ENCODE assay signal across 1 cellular context in genomic region chr20:13243826-13244376, GRCh38.
A peak's percentile ranks its signal among the peaks of the same experiment; 100 is the strongest.
TF ChIP-seq lines count a peak whose summit lies in the region.

No MANE protein-coding gene starts in this region.

TF ChIP-seq in HepG2, 621 proteins besides CTCF, POLR2A, EP300 and RAD21 (continued from another document and continues in another):
- TF ChIP-seq AHDC1 (CRISPR knock-in tag; IDR thresholded peaks at IDR 0.05; ENCODE audit: borderline replicate concordance) (peak; percentile 100), ZNF839 (CRISPR knock-in tag; IDR thresholded peaks at IDR 0.05; ENCODE audit: borderline replicate concordance) (no peak), ZSCAN12 (CRISPR knock-in tag; IDR thresholded peaks at IDR 0.05) (peak; percentile 79), FOXP4 (CRISPR knock-in tag; IDR thresholded peaks at IDR 0.05) (peak; percentile 98), TCF7L2 (IDR thresholded peaks at IDR 0.05; ENCODE audit: low read depth, low read length) (peak; percentile 53), CHD2 (IDR thresholded peaks at IDR 0.05; ENCODE audit: low read depth, low read length) (no peak), ZNF136 (CRISPR knock-in tag; IDR thresholded peaks at IDR 0.05; ENCODE audit: low read depth) (no peak), FOSL1 (CRISPR knock-in tag; IDR thresholded peaks at IDR 0.05; ENCODE audit: borderline replicate concordance) (peak; percentile 100), SKI (IDR thresholded peaks at IDR 0.05; ENCODE audit: partially characterized antibody) (peak; percentile 97), ZNF350 (CRISPR knock-in tag; IDR thresholded peaks at IDR 0.05; ENCODE audit: borderline replicate concordance, low read depth) (no peak), SOX13 (IDR thresholded peaks at IDR 0.05) (peak; percentile 99), SOX13 (CRISPR knock-in tag; conservative IDR thresholded peaks at IDR 0.05 in 1 of 2, IDR thresholded peaks at IDR 0.05 in 1 of 2) (peak in 1 of 2 experiments; percentile 100; a peak in 2 of 4 replicates), PAF1 (CRISPR knock-in tag; IDR thresholded peaks at IDR 0.05) (no peak), ZNF432 (CRISPR knock-in tag; IDR thresholded peaks at IDR 0.05; ENCODE audit: borderline replicate concordance) (no peak), NCOA1 (CRISPR knock-in tag; IDR thresholded peaks at IDR 0.05) (0 out of 2 replicates have a peak, but pooled peaks have one; percentile 56), NFYC (CRISPR knock-in tag; IDR thresholded peaks at IDR 0.05) (peak; percentile 62; the same call in 1 of the 2 replicates), BCLAF1 (IDR thresholded peaks at IDR 0.05) (no peak), ZNF232 (CRISPR knock-in tag; IDR thresholded peaks at IDR 0.05; ENCODE audit: borderline replicate concordance) (peak; percentile 92), KAT7 (CRISPR knock-in tag; IDR thresholded peaks at IDR 0.05; ENCODE audit: borderline replicate concordance) (no peak), MEIS1 (CRISPR knock-in tag; IDR thresholded peaks at IDR 0.05; ENCODE audit: borderline replicate concordance) (peak; percentile 88; the same call in 1 of the 2 replicates), MED13 (CRISPR knock-in tag; IDR thresholded peaks at IDR 0.05) (peak; percentile 95), GMEB2 (CRISPR knock-in tag; IDR thresholded peaks at IDR 0.05; ENCODE audit: low read depth) (no peak), ZHX1 (CRISPR knock-in tag; IDR thresholded peaks at IDR 0.05; ENCODE audit: low read depth) (peak; percentile 73; the same call in 1 of the 2 replicates), LRRFIP1 (CRISPR knock-in tag; conservative IDR thresholded peaks at IDR 0.05) (no peak), ZNF678 (CRISPR knock-in tag; IDR thresholded peaks at IDR 0.05) (0 out of 2 replicates have a peak, but pooled peaks have one; percentile 38), KLF12 (CRISPR knock-in tag; IDR thresholded peaks at IDR 0.05; ENCODE audit: borderline replicate concordance) (peak; percentile 87), ZNF33A (CRISPR knock-in tag; IDR thresholded peaks at IDR 0.05; ENCODE audit: borderline replicate concordance) (no peak), ZSCAN22 (CRISPR knock-in tag; IDR thresholded peaks at IDR 0.05) (no peak), PCBP2 (optimal IDR thresholded peaks at IDR 0.05; ENCODE audit: low read depth, low read length, poor library complexity, severe bottlenecking) (no peak), TEAD2 (CRISPR knock-in tag; IDR thresholded peaks at IDR 0.05) (no peak), CCAR2 (optimal IDR thresholded peaks at IDR 0.05; ENCODE audit: low read depth, low read length) (peak; percentile 70), ZNF253 (CRISPR knock-in tag; IDR thresholded peaks at IDR 0.05; ENCODE audit: borderline replicate concordance) (no peak), ZNF101 (CRISPR knock-in tag; IDR thresholded peaks at IDR 0.05; ENCODE audit: borderline replicate concordance, low read depth) (peak; percentile 66; the same call in 1 of the 2 replicates), ZNF430 (CRISPR knock-in tag; IDR thresholded peaks at IDR 0.05) (peak; percentile 43; the same call in 1 of the 2 replicates), SMYD3 (CRISPR knock-in tag; IDR thresholded peaks at IDR 0.05) (peak; percentile 65; the same call in 1 of the 2 replicates), KMT2A (CRISPR knock-in tag; IDR thresholded peaks at IDR 0.05) (no peak), ZNF883 (CRISPR knock-in tag; IDR thresholded peaks at IDR 0.05; ENCODE audit: not compliant biosample characterization) (no peak), HES4 (CRISPR knock-in tag; IDR thresholded peaks at IDR 0.05; ENCODE audit: borderline replicate concordance) (no peak), AHR (CRISPR knock-in tag; IDR thresholded peaks at IDR 0.05) (no peak; the same call in 1 of the 2 replicates), MZF1 (CRISPR knock-in tag; IDR thresholded peaks at IDR 0.05; ENCODE audit: borderline replicate concordance) (no peak), FOXP1 (IDR thresholded peaks at IDR 0.05) (0 out of 2 replicates have a peak, but pooled peaks have one; percentile 25), FOXP1 (CRISPR knock-in tag; IDR thresholded peaks at IDR 0.05) (peak; percentile 96), NFYB (CRISPR knock-in tag; IDR thresholded peaks at IDR 0.05) (0 out of 2 replicates have a peak, but pooled peaks have one; percentile 23), ZNF17 (CRISPR knock-in tag; IDR thresholded peaks at IDR 0.05) (no peak), FOXO4 (CRISPR knock-in tag; conservative IDR thresholded peaks at IDR 0.05) (no peak), ZNF12 (CRISPR knock-in tag; IDR thresholded peaks at IDR 0.05) (peak; percentile 96), ZBTB3 (CRISPR knock-in tag; IDR thresholded peaks at IDR 0.05; ENCODE audit: borderline replicate concordance, low read depth) (peak; percentile 93), DNMT3B (CRISPR knock-in tag; conservative IDR thresholded peaks at IDR 0.05) (no peak), ZNF776 (CRISPR knock-in tag; IDR thresholded peaks at IDR 0.05) (no peak), ZNF510 (CRISPR knock-in tag; IDR thresholded peaks at IDR 0.05; ENCODE audit: low read depth) (peak; percentile 72; the same call in 1 of the 2 replicates)
